8 cellular contexts compared by ENCODE assay signal in the genomic region with DNA sequence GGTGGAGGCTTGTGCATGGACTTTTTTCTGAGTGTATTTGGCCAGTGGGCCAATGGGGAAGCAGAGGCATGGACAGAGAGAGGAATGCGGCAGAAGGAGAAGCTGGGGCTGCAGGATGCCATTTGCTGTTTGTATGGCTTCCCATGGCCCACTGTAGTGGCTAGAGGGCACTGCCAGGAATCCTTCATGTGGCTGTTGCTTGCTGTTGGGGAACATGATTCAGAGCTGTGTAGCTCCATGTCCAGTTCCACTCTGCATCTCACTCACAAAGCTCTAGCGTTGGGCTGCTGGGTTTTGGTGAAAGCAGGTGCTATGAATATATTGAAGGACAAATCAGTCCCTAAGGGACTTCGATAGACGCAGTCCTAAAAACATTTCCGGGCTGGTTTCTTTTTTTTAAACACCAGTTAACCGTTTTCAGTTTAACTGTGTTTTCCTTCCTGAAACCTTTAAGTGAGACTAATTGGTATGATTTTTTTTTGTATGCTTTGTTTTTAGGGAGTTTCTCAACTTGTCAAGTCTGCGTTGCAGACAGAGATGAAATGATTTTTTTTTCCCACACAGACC. TPM values are rescaled to one million over a fixed set of nuclear protein-coding genes. Genes with fewer than 3 reads are reported as not detected.
DNase-seq lines count a peak whose midpoint lies in the region; ATAC-seq and TF ChIP-seq lines count a peak whose summit lies in the region.

No MANE protein-coding gene starts in this region.

- no peaks in the 10 kb centered on the region for H3K36me3 ChIP-seq in HAP-1 (replicated peaks)

- no peak for TF ChIP-seq CTCF in natural killer cell (IDR thresholded peaks at IDR 0.05)

- H3K4me1 ChIP-seq in HAP-1 = peaks cover 17% of the 10 kb centered on the region

- H3K27ac Mint-ChIP-seq in activated T-cell treated with anti-CD3 and anti-CD28 coated beads, Interleukin-2, amount 50 U/mL, for 24 hours = peak overlapping the region; percentile 94
- H3K27ac Mint-ChIP-seq in activated naive CD8-positive, alpha-beta T cell treated with anti-CD3 and anti-CD28 coated beads, Interleukin-2, amount 10 ng/mL, durations not matched to agents 7 days and 5 days = peak overlapping the region; percentile 94
- H3K27ac Mint-ChIP-seq in natural killer cell = peak overlapping the region; percentile 99 to 100

- H3K4me3 Mint-ChIP-seq in activated T-cell treated with anti-CD3 and anti-CD28 coated beads, Interleukin-2, amount 50 U/mL, for 24 hours = peak overlapping the region; percentile 47
- H3K4me3 Mint-ChIP-seq in activated naive CD8-positive, alpha-beta T cell treated with anti-CD3 and anti-CD28 coated beads, Interleukin-2, amount 10 ng/mL, durations not matched to agents 7 days and 5 days = peak overlapping the region; percentile 76
- peak overlapping the region; percentile 81 for H3K4me3 Mint-ChIP-seq in natural killer cell

- intact Hi-C loops in natural killer cell (cut with micrococcal nuclease) = no loop called here

- peaks cover 59% of the 10 kb centered on the region for H3K36me3 Mint-ChIP-seq in activated T-cell treated with anti-CD3 and anti-CD28 coated beads, Interleukin-2, amount 50 U/mL, for 24 hours (ENCODE audit: low read depth)
- peaks cover 51% of the 10 kb centered on the region for H3K36me3 Mint-ChIP-seq in activated naive CD8-positive, alpha-beta T cell treated with anti-CD3 and anti-CD28 coated beads, Interleukin-2, amount 10 ng/mL, durations not matched to agents 7 days and 5 days
- H3K36me3 Mint-ChIP-seq in natural killer cell = no peaks in the 10 kb centered on the region

- no peaks in the 10 kb centered on the region for H3K27me3 ChIP-seq in HAP-1 (ENCODE audit: low read depth)

- no peak overlapping the region for H3K4me3 ChIP-seq in HAP-1

- in situ Hi-C loops in HAP-1 (cut with MboI; ENCODE audit: low sequenced_read_pairs) = no loop called here

- no peaks in the 10 kb centered on the region for H3K9me3 Mint-ChIP-seq in activated T-cell treated with anti-CD3 and anti-CD28 coated beads, Interleukin-2, amount 50 U/mL, for 24 hours
- H3K9me3 Mint-ChIP-seq in activated naive CD8-positive, alpha-beta T cell treated with anti-CD3 and anti-CD28 coated beads, Interleukin-2, amount 10 ng/mL, durations not matched to agents 7 days and 5 days = no peaks in the 10 kb centered on the region
- no peaks in the 10 kb centered on the region for H3K9me3 Mint-ChIP-seq in natural killer cell

- peaks cover 95% of the 10 kb centered on the region for H3K4me1 Mint-ChIP-seq in activated T-cell treated with anti-CD3 and anti-CD28 coated beads, Interleukin-2, amount 50 U/mL, for 24 hours (ENCODE audit: low read depth)
- H3K4me1 Mint-ChIP-seq in activated naive CD8-positive, alpha-beta T cell treated with anti-CD3 and anti-CD28 coated beads, Interleukin-2, amount 10 ng/mL, durations not matched to agents 7 days and 5 days = peaks cover 82% of the 10 kb centered on the region
- peaks cover 94 to 95% of the 10 kb centered on the region in 2 donors for H3K4me1 Mint-ChIP-seq in natural killer cell

- H3K27me3 Mint-ChIP-seq in activated T-cell treated with anti-CD3 and anti-CD28 coated beads, Interleukin-2, amount 50 U/mL, for 24 hours = no peaks in the 10 kb centered on the region
- no peaks in the 10 kb centered on the region for H3K27me3 Mint-ChIP-seq in activated naive CD8-positive, alpha-beta T cell treated with anti-CD3 and anti-CD28 coated beads, Interleukin-2, amount 10 ng/mL, durations not matched to agents 7 days and 5 days
- no peaks in the 10 kb centered on the region for H3K27me3 Mint-ChIP-seq in natural killer cell (ENCODE audit: low read depth in 2 of 2)

- POLR2A ChIA-PET in activated naive CD8-positive, alpha-beta T cell treated with anti-CD3 and anti-CD28 coated beads, Interleukin-2, amount 10 ng/mL, durations not matched to agents 7 days and 5 days (lab: Charles Lee) = interaction anchor here (0.8 to 1.7 kb wide), 16 partner anchors 10 to 80 kb away, joined by 3 to 46 read pairs (median 4); partner anchors contain the start of gene IRF1

- no peaks in the 10 kb centered on the region for H3K9me3 ChIP-seq in HAP-1

- no peak for DNase-seq in activated T-cell treated with anti-CD3 and anti-CD28 coated beads, Interleukin-2, amount 50 U/mL, for 24 hours
- no peak for DNase-seq in activated T-cell treated with anti-CD3 and anti-CD28 coated beads for 4 hours
- DNase-seq in activated naive CD8-positive, alpha-beta T cell treated with anti-CD3 and anti-CD28 coated beads, Interleukin-2, amount 10 ng/mL, durations not matched to agents 7 days and 5 days = no peak
- DNase-seq in natural killer cell = no peak
- no peak for DNase-seq in GM19240 (ENCODE audit: insufficient read length, low spot score)
- DNase-seq in SKM-1 (lab: John Stamatoyannopoulos, UW; ENCODE audit: unreplicated experiment) = no peak
- DNase-seq in HAP-1 (ENCODE audit: low spot score in 2 of 2) = no peak

- peak; percentile 33 for ATAC-seq in HG03280 (IDR thresholded peaks at IDR 0.05; ENCODE audit: unreplicated experiment)
- ATAC-seq in activated naive CD8-positive, alpha-beta T cell treated with anti-CD3 and anti-CD28 coated beads, Interleukin-2, amount 10 ng/mL, durations not matched to agents 7 days and 5 days (ENCODE audit: low read depth) = no peak
- peak; percentile 6 to 38 (median 11) for ATAC-seq in natural killer cell

RNA-seq across cellular contexts. Expression of gene SLC22A5, which starts 51.3 kb away (rescaled TPM):
- total RNA-seq in activated naive CD8-positive, alpha-beta T cell treated with anti-CD3 and anti-CD28 coated beads, Interleukin-2, amount 10 ng/mL, durations not matched to agents 7 days and 5 days = 1 to 10 TPM; 5.1 to 6.0 TPM
- 1 to 10 TPM; 1.6 to 5.0 (median 3.9) TPM for total RNA-seq in natural killer cell
